8 cellular contexts compared by ENCODE assay signal in the genomic region with DNA sequence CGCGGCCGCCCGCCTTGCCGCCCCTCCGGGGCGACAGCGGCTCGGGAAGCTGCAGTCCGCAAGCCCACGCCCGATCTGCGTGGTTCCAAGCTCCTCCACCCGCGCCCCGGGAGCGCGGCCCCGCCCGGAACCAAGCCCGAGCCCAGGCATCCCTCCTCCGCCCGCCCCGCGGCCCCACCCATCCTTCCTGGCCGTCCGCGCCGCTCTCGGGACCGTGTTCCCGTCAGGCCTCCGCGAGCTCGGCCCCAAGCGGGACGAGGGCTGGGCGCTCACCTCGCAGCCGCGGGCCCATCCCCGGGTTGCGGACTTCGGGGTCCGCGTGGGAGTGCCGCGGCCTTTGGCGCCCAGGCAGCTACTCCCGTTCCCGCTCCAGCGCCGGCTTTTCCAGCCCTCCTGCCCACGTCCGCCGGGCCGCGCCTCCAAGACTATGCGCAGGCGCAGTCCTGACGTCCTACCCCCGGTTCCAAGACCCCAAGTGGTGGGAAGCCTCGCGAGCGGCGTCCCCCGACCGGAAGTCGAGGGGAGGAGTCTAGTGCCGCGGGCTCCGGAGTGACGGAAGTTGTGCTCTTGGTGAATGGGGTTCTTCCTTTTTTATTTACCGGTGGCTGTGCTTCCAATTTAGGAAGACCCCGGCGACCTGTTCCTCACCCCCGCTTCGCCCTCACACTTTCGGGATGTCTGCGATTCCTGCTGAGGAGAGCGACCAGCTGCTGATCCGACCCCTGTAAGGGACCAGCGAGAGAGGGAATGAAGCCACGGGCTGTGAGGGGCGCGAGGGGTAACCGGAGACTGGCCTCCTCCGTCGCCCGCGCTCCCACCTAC. TPM values are rescaled to one million over a fixed set of nuclear protein-coding genes. Genes with fewer than 3 reads are reported as not detected.
DNase-seq lines count a peak whose midpoint lies in the region; ATAC-seq, FAIRE-seq and TF ChIP-seq lines count a peak whose summit lies in the region.

A gene (plus strand): TSS at position 555 of the 822 bp plus-strand sequence. CDS start 120 bp downstream, at position 675.
A gene with protein sequence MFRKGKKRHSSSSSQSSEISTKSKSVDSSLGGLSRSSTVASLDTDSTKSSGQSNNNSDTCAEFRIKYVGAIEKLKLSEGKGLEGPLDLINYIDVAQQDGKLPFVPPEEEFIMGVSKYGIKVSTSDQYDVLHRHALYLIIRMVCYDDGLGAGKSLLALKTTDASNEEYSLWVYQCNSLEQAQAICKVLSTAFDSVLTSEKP (minus strand): TSS at position 429 of the 822 bp plus-strand sequence. CDS start 4,831 bp downstream, outside the sequence.

- DNase-seq in AG04449 (ENCODE audit: low read depth, low spot score), result peak; percentile 71
- DNase-seq in NCI-H2227 treated with DMSO at 0.1 percent for 48 hours (lab: John Stamatoyannopoulos, UW), result peak; percentile 96
- DNase-seq in bronchial epithelial cell (ENCODE audit: low read depth), result peak; percentile 88
- DNase-seq in iPS-NIHi11 (ENCODE audit: low spot score), result peak; percentile 100
- peak; percentile 91 for DNase-seq in smooth muscle cell (lab: John Stamatoyannopoulos, UW; ENCODE audit: unreplicated experiment)

- peak within 1 kb of the TSS; percentile 95 for H2AFZ ChIP-seq in smooth muscle cell (ENCODE audit: low read depth)

- POLR2A ChIA-PET in AG04449 (lab: Yijun Ruan, JAX), result interaction anchor here (0.6 to 1.4 kb wide), 8 partner anchors 10 to 208 kb away, joined by 3 to 4 read pairs (median 3); a partner anchor contains a TSS

- TF ChIP-seq CTCF in AG04449 (IDR thresholded peaks at IDR 0.05; ENCODE audit: insufficient read depth, low read length, missing control alignments), result no peak
- no peak for TF ChIP-seq CTCF in WI38 (IDR thresholded peaks at IDR 0.05; ENCODE audit: low read depth, low read length)
- TF ChIP-seq CTCF in bronchial epithelial cell (IDR thresholded peaks at IDR 0.05; ENCODE audit: insufficient read depth, low read length, severe bottlenecking), result no peak
- no peak for TF ChIP-seq CTCF in smooth muscle cell (IDR thresholded peaks at IDR 0.05; ENCODE audit: borderline replicate concordance, insufficient read depth, poor library complexity, severe bottlenecking)

- under 1% methylated on average over 62 of the region's 91 CpGs for WGBS in smooth muscle cell (ENCODE audit: low lambda C conversion rate)

- peaks cover 3% of the 10 kb centered on the region for H3F3A ChIP-seq in smooth muscle cell (ENCODE audit: low read depth)

- peaks cover 1% of the 10 kb centered on the region for H3K36me3 ChIP-seq in bronchial epithelial cell (ENCODE audit: control insufficient read depth, insufficient read depth, low read length)
- H3K36me3 ChIP-seq in smooth muscle cell (ENCODE audit: low read depth), result no peaks in the 10 kb centered on the region

- no peaks in the 10 kb centered on the region for H3K9me3 ChIP-seq in smooth muscle cell (replicated peaks; ENCODE audit: low read depth)

- H3K79me2 ChIP-seq in smooth muscle cell (ENCODE audit: low read depth), result peaks cover 56% of the 10 kb centered on the region

- CTCF ChIA-PET in AG04449 (lab: Yijun Ruan, JAX), result interaction anchor here (0.9 to 2.9 kb wide), 6 partner anchors 10 to 284 kb away, joined by 3 to 14 read pairs (median 6); a partner anchor contains a TSS

- H3K9ac ChIP-seq in smooth muscle cell (ENCODE audit: low read depth), result peak within 1 kb of the TSS; percentile 96

- peak within 1 kb of the TSS; percentile 92 for H3K27ac ChIP-seq in smooth muscle cell (ENCODE audit: low read depth)

- ATAC-seq in GM18907 (IDR thresholded peaks at IDR 0.05; ENCODE audit: unreplicated experiment) (peak; percentile 86), HG03159 (IDR thresholded peaks at IDR 0.05; ENCODE audit: unreplicated experiment) (peak; percentile 86)

- no peak for FAIRE-seq in bronchial epithelial cell (lab: Jason Lieb, UNC)

- H3K27me3 ChIP-seq in bronchial epithelial cell (ENCODE audit: control insufficient read depth, insufficient read depth, low read length) (no peaks in the 10 kb centered on the region), smooth muscle cell (ENCODE audit: low read depth) (no peaks in the 10 kb centered on the region)

- H4K20me1 ChIP-seq in smooth muscle cell (ENCODE audit: low read depth), result no peaks in the 10 kb centered on the region

- H3K4me3 ChIP-seq in AG04449 (ENCODE audit: low read depth, low read length), result peak within 1 kb of the TSS; percentile 98
- peak within 1 kb of the TSS; percentile 71 for H3K4me3 ChIP-seq in WI38 (ENCODE audit: low read depth, low read length)
- H3K4me3 ChIP-seq in bronchial epithelial cell (ENCODE audit: low read depth, low read length), result peak within 1 kb of the TSS; percentile 83
- peak within 1 kb of the TSS; percentile 93 for H3K4me3 ChIP-seq in smooth muscle cell

- H3K4me1 ChIP-seq in smooth muscle cell (ENCODE audit: low read depth), result peaks cover 15% of the 10 kb centered on the region

- peak within 1 kb of the TSS; percentile 94 for H3K4me2 ChIP-seq in smooth muscle cell

RNA-seq across cellular contexts. Expression of the first gene that starts in this region (rescaled TPM):
- total RNA-seq in bronchial epithelial cell, result 42.4 and 50.8 TPM in 2 replicates
- total RNA-seq in smooth muscle cell, result 42.7 and 52.6 TPM in 2 replicates
- polyA plus RNA-seq in smooth muscle cell, result 30.1 and 30.3 TPM in 2 replicates

RNA-seq across cellular contexts. Expression of the second gene that starts in this region (rescaled TPM):
- 18.7 and 37.6 TPM in 2 replicates for total RNA-seq in bronchial epithelial cell
- total RNA-seq in smooth muscle cell, result 40.2 and 53.9 TPM in 2 replicates
- polyA plus RNA-seq in smooth muscle cell, result 138 and 142 TPM in 2 replicates

Comparison
In these comparisons a context has a peak if more than half of its experiments do, and no peak if none do; other contexts are left out.
1. Peak in every context shown above with its lines: DNase-seq, ATAC-seq, H3K4me3 ChIP-seq and H3K27ac ChIP-seq.